In the genomic region with DNA sequence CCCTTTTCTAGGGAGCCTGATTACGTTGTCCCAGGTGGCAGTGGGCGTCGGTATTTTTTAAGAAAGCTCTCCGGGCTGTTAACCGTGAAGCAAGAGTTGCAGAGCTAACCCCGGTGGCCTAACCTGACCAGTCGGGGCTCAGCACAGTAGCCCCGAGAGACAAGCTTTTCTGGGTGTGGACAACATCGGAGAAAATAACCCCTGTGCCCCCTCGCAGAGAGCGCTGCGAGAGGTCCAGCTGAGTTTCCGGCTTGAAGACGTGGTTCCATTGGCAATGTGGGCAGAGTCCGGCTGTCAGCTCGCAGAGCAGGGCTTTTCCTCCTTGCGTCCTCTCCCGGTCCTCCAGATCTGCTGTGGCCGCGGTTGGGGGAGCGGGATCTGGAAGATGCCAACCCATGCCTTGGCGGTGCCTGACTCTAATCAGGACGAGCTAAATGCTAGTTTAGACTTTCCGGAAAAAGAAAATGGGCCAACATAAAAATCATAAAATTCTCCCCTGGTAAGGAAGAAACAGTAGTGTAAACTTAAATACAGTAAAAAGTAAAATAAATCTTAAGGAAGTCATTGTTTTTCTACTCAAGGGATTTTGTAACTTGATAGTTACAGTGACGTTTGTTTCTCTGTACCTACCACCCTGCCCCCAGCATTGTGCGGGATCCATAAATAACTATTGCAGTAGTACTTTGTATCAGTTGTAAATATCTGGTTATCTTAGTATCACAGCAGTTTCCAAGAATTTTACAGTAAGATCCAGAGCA, we compare ENCODE assay signal across 1 cellular context.
TF ChIP-seq lines count a peak whose summit lies in the region.

No MANE protein-coding gene starts in this region.

TF ChIP-seq in liver, 16 proteins besides CTCF, POLR2A, EP300 and RAD21 (continued from another document):
- TF ChIP-seq, protein P1, sequence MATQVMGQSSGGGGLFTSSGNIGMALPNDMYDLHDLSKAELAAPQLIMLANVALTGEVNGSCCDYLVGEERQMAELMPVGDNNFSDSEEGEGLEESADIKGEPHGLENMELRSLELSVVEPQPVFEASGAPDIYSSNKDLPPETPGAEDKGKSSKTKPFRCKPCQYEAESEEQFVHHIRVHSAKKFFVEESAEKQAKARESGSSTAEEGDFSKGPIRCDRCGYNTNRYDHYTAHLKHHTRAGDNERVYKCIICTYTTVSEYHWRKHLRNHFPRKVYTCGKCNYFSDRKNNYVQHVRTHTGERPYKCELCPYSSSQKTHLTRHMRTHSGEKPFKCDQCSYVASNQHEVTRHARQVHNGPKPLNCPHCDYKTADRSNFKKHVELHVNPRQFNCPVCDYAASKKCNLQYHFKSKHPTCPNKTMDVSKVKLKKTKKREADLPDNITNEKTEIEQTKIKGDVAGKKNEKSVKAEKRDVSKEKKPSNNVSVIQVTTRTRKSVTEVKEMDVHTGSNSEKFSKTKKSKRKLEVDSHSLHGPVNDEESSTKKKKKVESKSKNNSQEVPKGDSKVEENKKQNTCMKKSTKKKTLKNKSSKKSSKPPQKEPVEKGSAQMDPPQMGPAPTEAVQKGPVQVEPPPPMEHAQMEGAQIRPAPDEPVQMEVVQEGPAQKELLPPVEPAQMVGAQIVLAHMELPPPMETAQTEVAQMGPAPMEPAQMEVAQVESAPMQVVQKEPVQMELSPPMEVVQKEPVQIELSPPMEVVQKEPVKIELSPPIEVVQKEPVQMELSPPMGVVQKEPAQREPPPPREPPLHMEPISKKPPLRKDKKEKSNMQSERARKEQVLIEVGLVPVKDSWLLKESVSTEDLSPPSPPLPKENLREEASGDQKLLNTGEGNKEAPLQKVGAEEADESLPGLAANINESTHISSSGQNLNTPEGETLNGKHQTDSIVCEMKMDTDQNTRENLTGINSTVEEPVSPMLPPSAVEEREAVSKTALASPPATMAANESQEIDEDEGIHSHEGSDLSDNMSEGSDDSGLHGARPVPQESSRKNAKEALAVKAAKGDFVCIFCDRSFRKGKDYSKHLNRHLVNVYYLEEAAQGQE (IDR thresholded peaks at IDR 0.05), result peak; percentile 1
